8 cellular contexts compared by ENCODE assay signal in the genomic region with DNA sequence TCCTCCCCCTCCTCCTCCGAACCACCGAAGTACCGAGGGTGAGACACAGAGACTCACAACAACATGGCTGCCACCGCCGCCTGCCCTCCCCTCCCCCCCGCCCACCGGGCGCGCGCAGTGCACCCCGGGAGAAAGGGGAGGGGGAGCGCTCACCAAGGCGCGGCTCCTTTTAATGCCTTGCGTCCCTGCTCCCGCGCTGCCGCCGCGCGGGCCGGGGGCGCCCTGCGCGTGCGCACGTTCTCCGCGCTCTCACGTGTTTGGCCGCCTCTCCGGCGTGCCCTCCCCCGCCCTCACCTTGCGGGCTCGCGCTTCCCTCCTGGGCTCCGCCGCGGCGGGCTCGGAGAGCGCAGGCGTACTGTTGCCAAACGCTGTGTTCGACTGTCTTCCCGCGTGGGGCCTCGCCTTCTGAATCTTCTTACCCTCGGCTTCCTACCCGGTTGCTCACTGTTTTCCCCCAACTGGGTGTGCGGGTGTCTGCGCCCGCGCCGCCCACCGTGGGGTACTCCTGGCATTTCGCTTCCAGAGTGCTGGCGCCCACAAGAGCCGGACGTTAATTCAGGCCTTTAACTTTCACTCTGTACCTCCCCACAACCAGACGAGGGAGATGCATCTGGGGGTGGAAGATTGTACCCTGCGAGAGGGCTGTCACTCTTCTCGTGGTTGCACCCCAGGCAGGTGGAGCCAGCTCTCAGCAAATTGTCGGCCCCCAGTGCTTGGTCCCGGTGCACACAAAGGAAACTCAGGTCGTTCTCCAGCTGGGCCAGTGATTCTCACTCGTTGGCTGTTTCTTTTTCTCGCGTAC. TPM values are rescaled to one million over a fixed set of nuclear protein-coding genes. Genes with fewer than 3 reads are reported as not detected.
DNase-seq lines count a peak whose midpoint lies in the region; ATAC-seq and TF ChIP-seq lines count a peak whose summit lies in the region.

PUM2 (minus strand) TSS at position 92 of the 802 bp plus-strand sequence. CDS start 23,484 bp downstream, outside the sequence.

- 4% methylated on average over 58 of the region's 70 CpGs for WGBS in SK-N-SH (ENCODE audit: low lambda C conversion rate)

- H3K36me3 ChIP-seq in SK-N-SH (replicated peaks in 1 of 2; ENCODE audit: control insufficient read depth in 1 of 2, insufficient read depth in 2 of 2, low read length in 1 of 2) = peaks cover 3 to 10% of the 10 kb centered on the region in 2 experiments

- CTCF ChIA-PET in GM10248 (lab: Yijun Ruan, JAX) = interaction anchor here (0.8 to 2.6 kb wide), 6 partner anchors 9 to 300 kb away, joined by 3 to 7 read pairs (median 6); partner anchors contain the start of gene HS1BP3
- CTCF ChIA-PET in SK-N-SH (lab: Yijun Ruan, JAX) = interaction anchor here (0.8 to 7.3 kb wide), 5 partner anchors 16 to 310 kb away, joined by 3 to 67 read pairs (median 13); no protein-coding TSS in a partner anchor

- peaks cover 44% of the 10 kb centered on the region for H3K79me2 ChIP-seq in SK-N-SH (ENCODE audit: insufficient read depth)

- peaks cover 11 to 48% of the 10 kb centered on the region in 2 experiments; a peak in 3 of 4 replicates for H3K4me1 ChIP-seq in SK-N-SH (ENCODE audit: control insufficient read depth in 1 of 2, insufficient read depth in 2 of 2, low read depth in 1 of 2, low read length in 1 of 2)

- H3K4me2 ChIP-seq in SK-N-SH = peak within 1 kb of the TSS; percentile 89

- peaks cover 24% of the 10 kb centered on the region for H3F3A ChIP-seq in SK-N-SH (replicated peaks; ENCODE audit: insufficient read depth)

- DNase-seq in GM10248 (ENCODE audit: extremely low spot score) (peak; percentile 96), NCI-H1092 (lab: John Stamatoyannopoulos, UW) (peak; percentile 92), SK-N-SH (peak; percentile 99), germinal center (ENCODE audit: low spot score) (peak; percentile 96), non-pigmented ciliary epithelial cell (ENCODE audit: low read depth) (peak; percentile 69), substantia nigra (lab: John Stamatoyannopoulos, UW) (peak; percentile 65 to 97 (median 87))
- peak; percentile 94 for DNase-seq in activated naive CD4-positive, alpha-beta T cell treated with anti-CD3 and anti-CD28 coated beads, Interleukin-2, amount 50 U/mL, for 16 hours

- no peaks in the 10 kb centered on the region for H3K9me3 ChIP-seq in SK-N-SH

- TF ChIP-seq CTCF in GM10248 (IDR thresholded peaks at IDR 0.05; ENCODE audit: control extremely low read depth, extremely low read depth, low read depth, missing control alignments) (no peak), SK-N-SH (IDR thresholded peaks at IDR 0.05) (no peak)

- H3K4me3 ChIP-seq in SK-N-SH (ENCODE audit: low read depth in 2 of 2, low read length in 1 of 2) = peak within 1 kb of the TSS; percentile 71 to 86

- POLR2A ChIA-PET in GM10248 (lab: Yijun Ruan, JAX) (interaction anchor here (0.8 to 1.1 kb wide), 3 partner anchors 9 to 99 kb away, joined by 3 read pairs; partner anchors contain the start of gene RHOB), SK-N-SH (lab: Yijun Ruan, JAX) (interaction anchor here (0.8 to 1.3 kb wide), 4 partner anchors 28 to 395 kb away, joined by 3 to 4 read pairs (median 3); partner anchors contain the start of gene RHOB)

- no peak for TF ChIP-seq EP300 in SK-N-SH (IDR thresholded peaks at IDR 0.05; ENCODE audit: borderline replicate concordance in 1 of 2, low read depth in 1 of 2, low read length in 1 of 2)

- H3K9me2 ChIP-seq in SK-N-SH = no peaks in the 10 kb centered on the region

- ATAC-seq in HG02610 (IDR thresholded peaks at IDR 0.05; ENCODE audit: unreplicated experiment) = peak; percentile 86

- peak within 1 kb of the TSS; percentile 94 for H3K9ac ChIP-seq in SK-N-SH

- H2AFZ ChIP-seq in SK-N-SH (ENCODE audit: low read depth) = peak within 1 kb of the TSS; percentile 96

- peaks cover 41% of the 10 kb centered on the region for H4K20me1 ChIP-seq in SK-N-SH (ENCODE audit: insufficient read depth)

- TF ChIP-seq RAD21 in SK-N-SH (IDR thresholded peaks at IDR 0.05; ENCODE audit: low read length) = no peak

- H3K27ac ChIP-seq in SK-N-SH (ENCODE audit: low read depth in 2 of 2, low read length in 1 of 2) = peak within 1 kb of the TSS; percentile 82 to 99
- H3K27ac ChIP-seq in substantia nigra (ENCODE audit: low read depth, low read length, poor library complexity, severe bottlenecking) = peak within 1 kb of the TSS; percentile 92

- H3K27me3 ChIP-seq in SK-N-SH (ENCODE audit: insufficient read depth) = no peaks in the 10 kb centered on the region

TF ChIP-seq in SK-N-SH, 30 proteins besides CTCF, POLR2A, EP300 and RAD21 (continues in another document):
- no peak for TF ChIP-seq SMC3 (IDR thresholded peaks at IDR 0.05; ENCODE audit: low read depth, low read length)
- TF ChIP-seq RXRA (IDR thresholded peaks at IDR 0.05; ENCODE audit: borderline replicate concordance, low read depth) = no peak
- no peak for TF ChIP-seq RFX5 (IDR thresholded peaks at IDR 0.05; ENCODE audit: low read length)
- peak; percentile 54; the same call in 1 of the 2 replicates for TF ChIP-seq USF2 (IDR thresholded peaks at IDR 0.05; ENCODE audit: borderline replicate concordance, low read depth, low read length)
- TF ChIP-seq NRF1 (IDR thresholded peaks at IDR 0.05; ENCODE audit: low read depth, low read length) = peak; percentile 98
- peak; percentile 82 for TF ChIP-seq YY1 (IDR thresholded peaks at IDR 0.05; ENCODE audit: low read depth)
- TF ChIP-seq NFIC (IDR thresholded peaks at IDR 0.05; ENCODE audit: borderline replicate concordance) = 0 out of 2 replicates have a peak, but pooled peaks have one; percentile 26
- TF ChIP-seq, protein P1, sequence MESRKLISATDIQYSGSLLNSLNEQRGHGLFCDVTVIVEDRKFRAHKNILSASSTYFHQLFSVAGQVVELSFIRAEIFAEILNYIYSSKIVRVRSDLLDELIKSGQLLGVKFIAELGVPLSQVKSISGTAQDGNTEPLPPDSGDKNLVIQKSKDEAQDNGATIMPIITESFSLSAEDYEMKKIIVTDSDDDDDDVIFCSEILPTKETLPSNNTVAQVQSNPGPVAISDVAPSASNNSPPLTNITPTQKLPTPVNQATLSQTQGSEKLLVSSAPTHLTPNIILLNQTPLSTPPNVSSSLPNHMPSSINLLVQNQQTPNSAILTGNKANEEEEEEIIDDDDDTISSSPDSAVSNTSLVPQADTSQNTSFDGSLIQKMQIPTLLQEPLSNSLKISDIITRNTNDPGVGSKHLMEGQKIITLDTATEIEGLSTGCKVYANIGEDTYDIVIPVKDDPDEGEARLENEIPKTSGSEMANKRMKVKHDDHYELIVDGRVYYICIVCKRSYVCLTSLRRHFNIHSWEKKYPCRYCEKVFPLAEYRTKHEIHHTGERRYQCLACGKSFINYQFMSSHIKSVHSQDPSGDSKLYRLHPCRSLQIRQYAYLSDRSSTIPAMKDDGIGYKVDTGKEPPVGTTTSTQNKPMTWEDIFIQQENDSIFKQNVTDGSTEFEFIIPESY (IDR thresholded peaks at IDR 0.05; ENCODE audit: borderline replicate concordance, low read depth) = 0 out of 2 replicates have a peak, but pooled peaks have one; percentile 9
- TF ChIP-seq TAF1 (IDR thresholded peaks at IDR 0.05; ENCODE audit: borderline replicate concordance, low read depth, low read length) = peak; percentile 68
- TF ChIP-seq PBX3 (IDR thresholded peaks at IDR 0.05) = no peak
- TF ChIP-seq MAX (IDR thresholded peaks at IDR 0.05; ENCODE audit: low read depth) = peak; percentile 98
- peak; percentile 15; the same call in 1 of the 2 replicates for TF ChIP-seq TCF12 (IDR thresholded peaks at IDR 0.05)
- TF ChIP-seq SIN3A (IDR thresholded peaks at IDR 0.05; ENCODE audit: borderline replicate concordance, low read depth, low read length) = 0 out of 2 replicates have a peak, but pooled peaks have one; percentile 45
- 0 out of 2 replicates have a peak, but pooled peaks have one; percentile 17 for TF ChIP-seq RCOR1 (IDR thresholded peaks at IDR 0.05; ENCODE audit: low read length)
- TF ChIP-seq FOXJ3 (CRISPR knock-in tag; IDR thresholded peaks at IDR 0.05) = peak; percentile 56; the same call in 1 of the 2 replicates
- no peak; the same call in 1 of the 2 replicates for TF ChIP-seq GABPA (IDR thresholded peaks at IDR 0.05; ENCODE audit: low read depth)
- TF ChIP-seq MXI1 (IDR thresholded peaks at IDR 0.05; ENCODE audit: low read depth, low read length) = peak; percentile 89
- peak; percentile 87 for TF ChIP-seq USF1 (IDR thresholded peaks at IDR 0.05; ENCODE audit: borderline replicate concordance, low read depth)
- peak; percentile 77 for TF ChIP-seq CHD2 (IDR thresholded peaks at IDR 0.05; ENCODE audit: low read length, partially characterized antibody)
- peak; percentile 84 for TF ChIP-seq POLR2AphosphoS5 (IDR thresholded peaks at IDR 0.05; ENCODE audit: low read depth, low read length)

RNA-seq across cellular contexts. Expression of gene PUM2, which starts in this region (rescaled TPM):
- 19.7 and 29.7 TPM in 2 replicates for polyA plus RNA-seq in SK-N-SH (2012; rRNA removed)
- polyA plus RNA-seq in SK-N-SH (2012; cell fraction: cytosol; rRNA removed) = 22.7 and 25.9 TPM in 2 replicates
- 12.6 and 30.0 TPM in 2 replicates for polyA plus RNA-seq in SK-N-SH (2012; cell fraction: nucleus; rRNA removed)

Comparison
In these comparisons a context has a peak if more than half of its experiments do, and no peak if none do; other contexts are left out.
1. Peak in every context shown above with its lines: DNase-seq, ATAC-seq, H3K4me3 ChIP-seq and H3K27ac ChIP-seq.